ENCODE assay signal across 1 cellular context in the genomic region with DNA sequence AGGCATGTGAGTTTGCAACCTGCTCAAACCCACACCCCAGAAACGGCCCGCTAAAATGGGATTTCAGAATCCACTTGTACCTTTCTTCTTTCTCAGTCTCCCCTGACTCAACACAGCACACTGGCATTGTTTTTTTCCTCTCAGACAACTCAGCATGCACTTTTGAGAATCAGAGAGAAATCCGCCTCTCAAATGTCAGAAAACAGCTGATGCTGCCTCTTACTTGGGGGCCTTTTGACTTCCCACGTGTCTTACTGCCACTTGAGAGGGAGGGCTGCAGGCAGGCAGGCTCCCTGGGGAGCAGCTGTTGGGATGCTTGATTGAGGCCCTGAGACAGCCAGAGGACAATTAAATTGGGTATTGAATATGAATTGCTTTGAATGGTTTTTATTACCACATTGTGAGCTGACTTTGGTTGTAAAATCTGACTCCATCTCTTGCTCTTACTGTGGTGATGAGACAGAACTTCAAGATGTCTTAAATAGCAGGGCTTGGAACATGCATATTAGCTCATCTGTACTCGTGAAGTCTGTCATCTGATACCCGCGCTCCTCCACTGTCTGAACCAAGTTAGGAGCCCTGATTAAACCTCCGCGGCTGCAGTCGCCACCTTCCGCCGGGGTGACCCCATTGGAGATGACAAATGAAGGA.
TF ChIP-seq lines count a peak whose summit lies in the region.

No MANE protein-coding gene starts in this region.

TF ChIP-seq in H1, 55 proteins besides CTCF, POLR2A, EP300 and RAD21 (continued from another document):
- TF ChIP-seq SIX5 (IDR thresholded peaks at IDR 0.05; ENCODE audit: low read depth, low read length) (0 out of 2 replicates have a peak, but pooled peaks have one; percentile 7), HDAC6 (IDR thresholded peaks at IDR 0.05; ENCODE audit: low read depth, low read length) (no peak)
